ENCODE assay signal across 8 cellular contexts in genomic region chr1:41387667-41388091, GRCh38. TPM values are rescaled to one million over a fixed set of nuclear protein-coding genes. Genes with fewer than 3 reads are reported as not detected.
DNase-seq lines count a peak whose midpoint lies in the region; ATAC-seq and TF ChIP-seq lines count a peak whose summit lies in the region.

No MANE protein-coding gene starts in this region.

- DNase-seq in GM03348 (ENCODE audit: low spot score), result peak; percentile 80
- DNase-seq in NCI-H524 (lab: John Stamatoyannopoulos, UW), result peak; percentile 69 to 83
- peak; percentile 74 for DNase-seq in fibroblast of pulmonary artery (ENCODE audit: low read depth)
- peak; percentile 93 for DNase-seq in posterior vena cava (ENCODE audit: low spot score)
- no peak for DNase-seq in stimulated activated naive CD4-positive, alpha-beta T cell (lab: John Stamatoyannopoulos, UW)
- no peak for DNase-seq in stimulated activated CD4-positive, alpha-beta T cell treated with anti-CD3 and anti-CD28 coated beads, Interleukin-4, amount 100 ng/mL, for 24 hours

- no peak overlapping the region for H3K4me3 ChIP-seq in fibroblast of pulmonary artery (replicated peaks; ENCODE audit: low read depth, low read length)

- no peak for ATAC-seq in GM18498 (IDR thresholded peaks at IDR 0.05; ENCODE audit: unreplicated experiment)
- ATAC-seq in HG03354 (IDR thresholded peaks at IDR 0.05; ENCODE audit: poor library complexity, severe bottlenecking, unreplicated experiment), result no peak

- intact Hi-C loops in posterior vena cava (cut with DNase I), result no loop called here

- TF ChIP-seq CTCF in fibroblast of pulmonary artery (IDR thresholded peaks at IDR 0.05; ENCODE audit: low read length, missing control alignments), result no peak

RNA-seq across cellular contexts. Expression of gene FOXO6, which starts 26.4 kb away (rescaled TPM):
- total RNA-seq in posterior vena cava, result under 1 TPM; 0.62 to 0.83 TPM

Comparison
In these comparisons a context has a peak if more than half of its experiments do, and no peak if none do; other contexts are left out.
1. DNase-seq: peak in GM03348 (single experiment), NCI-H524 (2 of 2), fibroblast of pulmonary artery (single experiment) and posterior vena cava (single experiment); none in stimulated activated naive CD4-positive, alpha-beta T cell (0 of 6) and stimulated activated CD4-positive, alpha-beta T cell treated with anti-CD3 and anti-CD28 coated beads, Interleukin-4, amount 100 ng/mL, for 24 hours (single experiment).